In the genomic region with DNA sequence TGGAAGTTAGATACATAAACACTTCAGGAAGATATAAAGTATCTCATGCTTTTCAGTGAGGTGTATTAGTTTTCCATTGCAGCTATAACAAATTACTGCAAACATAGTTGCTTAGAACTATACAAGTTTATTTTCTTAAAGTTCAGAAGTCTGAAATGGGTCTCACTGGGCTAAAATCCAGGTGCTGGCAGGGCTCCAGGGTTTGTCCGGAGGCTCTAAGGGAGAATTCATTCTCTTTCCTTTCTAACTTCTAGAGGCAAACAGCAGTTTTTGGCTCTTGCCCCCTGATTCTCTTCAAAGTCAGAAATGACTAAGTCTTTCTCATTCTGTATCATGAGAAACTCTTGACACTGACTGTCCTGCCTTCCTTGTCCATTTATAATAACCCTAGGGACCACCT, we compare ENCODE assay signal across 20 cellular contexts.
"Had no signal": no experiment of that assay in that cellular context is flagged by ENCODE, and none has a peak within 500 bp of the region (broad histone marks: within the 10 kb centered on the region; RNA-seq: fewer than 3 reads in every experiment).

No MANE protein-coding gene starts in this region.

- H3K4me3 ChIP-seq: gastroesophageal sphincter, left lung, neural progenitor cell, upper lobe of right lung had no signal

- DNase-seq: activated CD4-positive, alpha-beta memory T cell treated with anti-CD3 and anti-CD28 coated beads, Interleukin-2, amount 10 ng/mL, durations not matched to agents 7 days and 5 days; activated CD4-positive, alpha-beta T cell treated with anti-CD3 and anti-CD28 coated beads, Interleukin-2, amount 10 ng/mL, durations not matched to agents 24 days and 14 days; activated gamma-delta T cell; activated naive CD4-positive, alpha-beta T cell treated with anti-CD3 and anti-CD28 coated beads, Interleukin-2, amount 50 U/mL, for 16 hours; activated naive CD8-positive, alpha-beta T cell treated with anti-CD3 and anti-CD28 coated beads, Interleukin-2, amount 50 U/mL, for 24 hours; cerebellar nuclear complex; cortex of kidney; head of caudate nucleus; kidney; left lung; mammary epithelial cell; naive thymus-derived CD8-positive, alpha-beta T cell; retina; stimulated activated CD4-positive, alpha-beta T cell treated with anti-CD3 and anti-CD28 coated beads, Interleukin-12 subunit alpha, Interleukin-12 subunit beta, amount 100 ng/mL, for 4 hours; stimulated activated CD4-positive, alpha-beta T cell treated with anti-CD3 and anti-CD28 coated beads, Interleukin-4, amount 100 ng/mL, for 4 hours; stimulated activated naive CD8-positive, alpha-beta T cell treated with anti-CD3 and anti-CD28 coated beads, Interleukin-15, Interleukin-2, amounts not matched to agents 100 U/mL and 50 U/mL, for 24 hours; upper lobe of right lung had no signal

- H3K9me3 ChIP-seq: gastroesophageal sphincter, upper lobe of right lung had no signal

- H3K4me1 ChIP-seq: gastroesophageal sphincter, left lung, upper lobe of right lung had no signal

- H3K27ac ChIP-seq: gastroesophageal sphincter, left lung, neural progenitor cell, upper lobe of right lung had no signal

- H3K27me3 ChIP-seq: gastroesophageal sphincter, left lung, neural progenitor cell, upper lobe of right lung had no signal

- H3K36me3 ChIP-seq: gastroesophageal sphincter, left lung, neural progenitor cell, upper lobe of right lung had no signal

- ATAC-seq: activated naive CD8-positive, alpha-beta T cell treated with anti-CD3 and anti-CD28 coated beads, Interleukin-2, amount 50 U/mL, for 24 hours; gastroesophageal sphincter; left lung; naive thymus-derived CD8-positive, alpha-beta T cell; SK-N-SH treated with all-trans-retinoic acid at 6 μM for 48 hours; stimulated activated naive CD8-positive, alpha-beta T cell treated with anti-CD3 and anti-CD28 coated beads, Interleukin-15, Interleukin-2, amounts not matched to agents 100 U/mL and 50 U/mL, for 24 hours; upper lobe of right lung had no signal
